8 cellular contexts compared by ENCODE assay signal in the genomic region with DNA sequence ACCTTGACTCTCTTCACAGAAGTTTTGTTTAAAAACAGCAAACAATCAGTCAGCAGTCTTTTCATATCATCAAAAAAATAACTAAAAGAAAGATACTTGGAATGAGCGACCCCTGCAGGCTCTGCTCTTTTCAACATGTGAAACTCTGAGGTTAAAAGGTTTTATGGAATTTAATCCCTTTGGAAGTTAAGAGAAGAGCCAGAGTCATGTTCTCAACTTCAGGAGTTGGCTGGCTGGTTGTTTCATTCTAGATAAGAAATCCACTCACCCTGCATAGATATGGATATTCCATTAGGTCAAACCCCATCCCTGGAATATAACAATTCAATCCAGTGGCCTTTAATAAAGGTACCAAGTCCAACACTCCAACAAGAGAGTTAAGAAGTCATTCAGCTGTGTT.
A peak's percentile ranks its signal among the peaks of the same experiment; 100 is the strongest.
DNase-seq lines count a peak whose midpoint lies in the region; ATAC-seq and TF ChIP-seq lines count a peak whose summit lies in the region.

No MANE protein-coding gene starts in this region.

- ATAC-seq in GM23338, result no peak
- ATAC-seq in sciatic nerve, result peak; percentile 26
- ATAC-seq in HG02571 (IDR thresholded peaks at IDR 0.05; ENCODE audit: unreplicated experiment), result no peak
- ATAC-seq in HG02623 (IDR thresholded peaks at IDR 0.05; ENCODE audit: unreplicated experiment), result no peak
- ATAC-seq in HG03135 (IDR thresholded peaks at IDR 0.05; ENCODE audit: unreplicated experiment), result no peak

- peak; percentile 62 to 79 for TF ChIP-seq CTCF in GM23338 (conservative IDR thresholded peaks at IDR 0.05; ENCODE audit: low read depth in 2 of 2)

- H3K4me2 ChIP-seq in GM23338, result no peak overlapping the region

- H3K27ac Mint-ChIP-seq in GM23338, result no peak overlapping the region

- no peak overlapping the region for H2AFZ ChIP-seq in GM23338

- 0 out of 2 replicates have a peak, but pooled peaks cover 3% of the 10 kb centered on the region for H3K9me2 ChIP-seq in GM23338 (ENCODE audit: insufficient read depth)

- H3K4me3 ChIP-seq in GM23338, result no peak overlapping the region

- H3K36me3 ChIP-seq in GM23338 (ENCODE audit: insufficient read depth), result no peaks in the 10 kb centered on the region

- intact Hi-C loops in sciatic nerve (cut with DNase I), result no loop called here

- H3K4me1 Mint-ChIP-seq in GM23338, result no peaks in the 10 kb centered on the region

- no peaks in the 10 kb centered on the region for H3K79me2 ChIP-seq in GM23338 (replicated peaks; ENCODE audit: insufficient read depth)

- no peaks in the 10 kb centered on the region for H3K4me1 ChIP-seq in GM23338 (ENCODE audit: insufficient read depth)

- H3K27ac ChIP-seq in GM23338 (ENCODE audit: low read depth), result no peak overlapping the region

- H3K27me3 ChIP-seq in GM23338 (ENCODE audit: insufficient read depth), result no peaks in the 10 kb centered on the region

- DNase-seq in GM23338 (ENCODE audit: low spot score) (peak; percentile 66), RPMI7951 (ENCODE audit: low read depth) (peak; percentile 70), fibroblast of the conjunctiva (ENCODE audit: low read depth) (peak; percentile 38), sciatic nerve (ENCODE audit: low spot score) (peak; percentile 66), cortex of kidney (lab: John Stamatoyannopoulos, UW) (no peak)

- H3K9me3 Mint-ChIP-seq in GM23338, result peaks cover 13% of the 10 kb centered on the region; the same call in 2 of the 3 replicates

- H3K27me3 Mint-ChIP-seq in GM23338 (ENCODE audit: insufficient read depth, low read depth, poor library complexity), result no peaks in the 10 kb centered on the region

- H3K36me3 Mint-ChIP-seq in GM23338 (ENCODE audit: low read depth), result peaks cover 9% of the 10 kb centered on the region; the same call in 2 of the 3 replicates

- H4K20me1 ChIP-seq in GM23338 (replicated peaks; ENCODE audit: insufficient read depth), result no peaks in the 10 kb centered on the region

- H3K4me3 Mint-ChIP-seq in GM23338, result no peak overlapping the region

- H3F3A ChIP-seq in GM23338 (replicated peaks; ENCODE audit: low read depth), result no peaks in the 10 kb centered on the region

TF ChIP-seq in GM23338, 12 proteins besides CTCF, POLR2A, EP300 and RAD21:
- TF ChIP-seq STAT1 (IDR thresholded peaks at IDR 0.05; ENCODE audit: unreplicated experiment) (no peak), EZH2 (IDR thresholded peaks at IDR 0.05; ENCODE audit: low read depth, unreplicated experiment) (no peak)
- TF ChIP-seq, protein P1, sequence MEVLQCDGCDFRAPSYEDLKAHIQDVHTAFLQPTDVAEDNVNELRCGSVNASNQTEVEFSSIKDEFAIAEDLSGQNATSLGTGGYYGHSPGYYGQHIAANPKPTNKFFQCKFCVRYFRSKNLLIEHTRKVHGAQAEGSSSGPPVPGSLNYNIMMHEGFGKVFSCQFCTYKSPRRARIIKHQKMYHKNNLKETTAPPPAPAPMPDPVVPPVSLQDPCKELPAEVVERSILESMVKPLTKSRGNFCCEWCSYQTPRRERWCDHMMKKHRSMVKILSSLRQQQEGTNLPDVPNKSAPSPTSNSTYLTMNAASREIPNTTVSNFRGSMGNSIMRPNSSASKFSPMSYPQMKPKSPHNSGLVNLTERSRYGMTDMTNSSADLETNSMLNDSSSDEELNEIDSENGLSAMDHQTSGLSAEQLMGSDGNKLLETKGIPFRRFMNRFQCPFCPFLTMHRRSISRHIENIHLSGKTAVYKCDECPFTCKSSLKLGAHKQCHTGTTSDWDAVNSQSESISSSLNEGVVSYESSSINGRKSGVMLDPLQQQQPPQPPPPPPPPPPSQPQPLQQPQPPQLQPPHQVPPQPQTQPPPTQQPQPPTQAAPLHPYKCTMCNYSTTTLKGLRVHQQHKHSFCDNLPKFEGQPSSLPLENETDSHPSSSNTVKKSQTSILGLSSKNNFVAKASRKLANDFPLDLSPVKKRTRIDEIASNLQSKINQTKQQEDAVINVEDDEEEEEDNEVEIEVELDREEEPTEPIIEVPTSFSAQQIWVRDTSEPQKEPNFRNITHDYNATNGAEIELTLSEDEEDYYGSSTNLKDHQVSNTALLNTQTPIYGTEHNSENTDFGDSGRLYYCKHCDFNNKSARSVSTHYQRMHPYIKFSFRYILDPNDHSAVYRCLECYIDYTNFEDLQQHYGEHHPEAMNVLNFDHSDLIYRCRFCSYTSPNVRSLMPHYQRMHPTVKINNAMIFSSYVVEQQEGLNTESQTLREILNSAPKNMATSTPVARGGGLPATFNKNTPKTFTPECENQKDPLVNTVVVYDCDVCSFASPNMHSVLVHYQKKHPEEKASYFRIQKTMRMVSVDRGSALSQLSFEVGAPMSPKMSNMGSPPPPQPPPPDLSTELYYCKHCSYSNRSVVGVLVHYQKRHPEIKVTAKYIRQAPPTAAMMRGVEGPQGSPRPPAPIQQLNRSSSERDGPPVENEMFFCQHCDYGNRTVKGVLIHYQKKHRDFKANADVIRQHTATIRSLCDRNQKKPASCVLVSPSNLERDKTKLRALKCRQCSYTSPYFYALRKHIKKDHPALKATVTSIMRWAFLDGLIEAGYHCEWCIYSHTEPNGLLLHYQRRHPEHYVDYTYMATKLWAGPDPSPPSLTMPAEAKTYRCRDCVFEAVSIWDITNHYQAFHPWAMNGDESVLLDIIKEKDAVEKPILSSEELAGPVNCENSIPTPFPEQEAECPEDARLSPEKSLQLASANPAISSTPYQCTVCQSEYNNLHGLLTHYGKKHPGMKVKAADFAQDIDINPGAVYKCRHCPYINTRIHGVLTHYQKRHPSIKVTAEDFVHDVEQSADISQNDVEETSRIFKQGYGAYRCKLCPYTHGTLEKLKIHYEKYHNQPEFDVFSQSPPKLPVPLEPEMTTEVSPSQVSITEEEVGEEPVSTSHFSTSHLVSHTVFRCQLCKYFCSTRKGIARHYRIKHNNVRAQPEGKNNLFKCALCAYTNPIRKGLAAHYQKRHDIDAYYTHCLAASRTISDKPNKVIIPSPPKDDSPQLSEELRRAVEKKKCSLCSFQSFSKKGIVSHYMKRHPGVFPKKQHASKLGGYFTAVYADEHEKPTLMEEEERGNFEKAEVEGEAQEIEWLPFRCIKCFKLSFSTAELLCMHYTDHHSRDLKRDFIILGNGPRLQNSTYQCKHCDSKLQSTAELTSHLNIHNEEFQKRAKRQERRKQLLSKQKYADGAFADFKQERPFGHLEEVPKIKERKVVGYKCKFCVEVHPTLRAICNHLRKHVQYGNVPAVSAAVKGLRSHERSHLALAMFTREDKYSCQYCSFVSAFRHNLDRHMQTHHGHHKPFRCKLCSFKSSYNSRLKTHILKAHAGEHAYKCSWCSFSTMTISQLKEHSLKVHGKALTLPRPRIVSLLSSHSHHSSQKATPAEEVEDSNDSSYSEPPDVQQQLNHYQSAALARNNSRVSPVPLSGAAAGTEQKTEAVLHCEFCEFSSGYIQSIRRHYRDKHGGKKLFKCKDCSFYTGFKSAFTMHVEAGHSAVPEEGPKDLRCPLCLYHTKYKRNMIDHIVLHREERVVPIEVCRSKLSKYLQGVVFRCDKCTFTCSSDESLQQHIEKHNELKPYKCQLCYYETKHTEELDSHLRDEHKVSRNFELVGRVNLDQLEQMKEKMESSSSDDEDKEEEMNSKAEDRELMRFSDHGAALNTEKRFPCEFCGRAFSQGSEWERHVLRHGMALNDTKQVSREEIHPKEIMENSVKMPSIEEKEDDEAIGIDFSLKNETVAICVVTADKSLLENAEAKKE (CRISPR knock-in tag; IDR thresholded peaks at IDR 0.05), result no peak
